Comparison of ENCODE assay signal across 1 cellular context in genomic region chr3:48739955-48740823, GRCh38.
TF ChIP-seq lines count a peak whose summit lies in the region.

No MANE protein-coding gene starts in this region.

TF ChIP-seq in HepG2, 621 proteins besides CTCF, POLR2A, EP300 and RAD21 (continues in another document):
- TF ChIP-seq AGO2 (optimal IDR thresholded peaks at IDR 0.05; ENCODE audit: low read depth, low read length): peak; percentile 33
- peak; percentile 78 for TF ChIP-seq ZFY (CRISPR knock-in tag; IDR thresholded peaks at IDR 0.05)
- no peak for TF ChIP-seq KLF6 (CRISPR knock-in tag; IDR thresholded peaks at IDR 0.05)
- TF ChIP-seq MTF1 (CRISPR knock-in tag; IDR thresholded peaks at IDR 0.05): 0 out of 2 replicates have a peak, but pooled peaks have one; percentile 33
- TF ChIP-seq MED13 (CRISPR knock-in tag; IDR thresholded peaks at IDR 0.05): no peak
- peak; percentile 61 for TF ChIP-seq BCL6 (CRISPR knock-in tag; IDR thresholded peaks at IDR 0.05)
- peak; percentile 94 for TF ChIP-seq MAX (IDR thresholded peaks at IDR 0.05)
- TF ChIP-seq ESRRA (CRISPR knock-in tag; IDR thresholded peaks at IDR 0.05; ENCODE audit: low read depth): peak; percentile 61; the same call in 1 of the 2 replicates
- TF ChIP-seq NFKBIZ (CRISPR knock-in tag; IDR thresholded peaks at IDR 0.05): no peak
- peak; percentile 65; the same call in 1 of the 2 replicates for TF ChIP-seq DMTF1 (CRISPR knock-in tag; IDR thresholded peaks at IDR 0.05)
- TF ChIP-seq ZNF276 (CRISPR knock-in tag; IDR thresholded peaks at IDR 0.05; ENCODE audit: low read depth): no peak
- peak; percentile 66; the same call in 1 of the 2 replicates for TF ChIP-seq NR2C2 (CRISPR knock-in tag; IDR thresholded peaks at IDR 0.05; ENCODE audit: borderline replicate concordance)
- peak; percentile 93; the same call in 1 of the 2 replicates for TF ChIP-seq ARID2 (CRISPR knock-in tag; IDR thresholded peaks at IDR 0.05; ENCODE audit: borderline replicate concordance)
- TF ChIP-seq HIVEP1 (CRISPR knock-in tag; IDR thresholded peaks at IDR 0.05): peak; percentile 61; the same call in 1 of the 2 replicates
- no peak for TF ChIP-seq ZFP36 (IDR thresholded peaks at IDR 0.05; ENCODE audit: borderline replicate concordance, low read depth, low read length, partially characterized antibody)
- TF ChIP-seq ZZZ3 (CRISPR knock-in tag; IDR thresholded peaks at IDR 0.05; ENCODE audit: borderline replicate concordance): 0 out of 2 replicates have a peak, but pooled peaks have one; percentile 61
- 0 out of 2 replicates have a peak, but pooled peaks have one; percentile 50 for TF ChIP-seq SIN3A (IDR thresholded peaks at IDR 0.05; ENCODE audit: borderline replicate concordance, low read depth, low read length)
- TF ChIP-seq ZNF772 (CRISPR knock-in tag; IDR thresholded peaks at IDR 0.05): peak; percentile 91
- no peak for TF ChIP-seq SNAPC5 (CRISPR knock-in tag; IDR thresholded peaks at IDR 0.05; ENCODE audit: borderline replicate concordance)
- peak; percentile 88 for TF ChIP-seq HNF4A (CRISPR knock-in tag; IDR thresholded peaks at IDR 0.05)
- TF ChIP-seq PAF1 (CRISPR knock-in tag; IDR thresholded peaks at IDR 0.05): no peak
- no peak for TF ChIP-seq ZNF7 (CRISPR knock-in tag; IDR thresholded peaks at IDR 0.05)
- TF ChIP-seq PHF5A (CRISPR knock-in tag; IDR thresholded peaks at IDR 0.05; ENCODE audit: low read depth, unreplicated experiment): no peak
- TF ChIP-seq AHDC1 (CRISPR knock-in tag; IDR thresholded peaks at IDR 0.05; ENCODE audit: borderline replicate concordance): no peak
- no peak for TF ChIP-seq FOXP1 (IDR thresholded peaks at IDR 0.05)
- peak; percentile 24; the same call in 1 of the 2 replicates for TF ChIP-seq FOXP1 (CRISPR knock-in tag; IDR thresholded peaks at IDR 0.05)
- TF ChIP-seq ZNF800 (CRISPR knock-in tag; IDR thresholded peaks at IDR 0.05): no peak
- TF ChIP-seq MYC (CRISPR knock-in tag; IDR thresholded peaks at IDR 0.05; ENCODE audit: borderline replicate concordance): peak; percentile 94
- TF ChIP-seq EED (CRISPR knock-in tag; IDR thresholded peaks at IDR 0.05): no peak
- 0 out of 2 replicates have a peak, but pooled peaks have one; percentile 35 for TF ChIP-seq SKIL (CRISPR knock-in tag; IDR thresholded peaks at IDR 0.05; ENCODE audit: borderline replicate concordance)
- TF ChIP-seq BATF2 (CRISPR knock-in tag; IDR thresholded peaks at IDR 0.05): 0 out of 2 replicates have a peak, but pooled peaks have one; percentile 34
- TF ChIP-seq ZMYM4 (CRISPR knock-in tag; IDR thresholded peaks at IDR 0.05): peak; percentile 83
- TF ChIP-seq ZSCAN5A (CRISPR knock-in tag; IDR thresholded peaks at IDR 0.05; ENCODE audit: borderline replicate concordance): 0 out of 2 replicates have a peak, but pooled peaks have one; percentile 51
- TF ChIP-seq RBFOX2 (IDR thresholded peaks at IDR 0.05; ENCODE audit: low read depth, low read length): peak; percentile 48; the same call in 1 of the 2 replicates
- peak; percentile 36; the same call in 1 of the 2 replicates for TF ChIP-seq ZNF292 (CRISPR knock-in tag; IDR thresholded peaks at IDR 0.05; ENCODE audit: borderline replicate concordance, low read depth)
- no peak for TF ChIP-seq ZNF430 (CRISPR knock-in tag; IDR thresholded peaks at IDR 0.05)
- TF ChIP-seq ZBTB33 (CRISPR knock-in tag; IDR thresholded peaks at IDR 0.05): peak; percentile 55
- 0 out of 2 replicates have a peak, but pooled peaks have one; percentile 20 for TF ChIP-seq ADNP (CRISPR knock-in tag; IDR thresholded peaks at IDR 0.05)
- TF ChIP-seq ZEB1 (IDR thresholded peaks at IDR 0.05; ENCODE audit: insufficient replicate concordance, low read depth): no peak
- TF ChIP-seq TOPORS (CRISPR knock-in tag; IDR thresholded peaks at IDR 0.05): peak; percentile 75; the same call in 1 of the 2 replicates
- peak; percentile 59; the same call in 1 of the 2 replicates for TF ChIP-seq PHF8 (CRISPR knock-in tag; IDR thresholded peaks at IDR 0.05)
- TF ChIP-seq ZSCAN21 (CRISPR knock-in tag; IDR thresholded peaks at IDR 0.05; ENCODE audit: borderline replicate concordance): peak; percentile 99
